8 cellular contexts compared by ENCODE assay signal in genomic region chr9:137590123-137590468, GRCh38. TPM values are rescaled to one million over a fixed set of nuclear protein-coding genes. Genes with fewer than 3 reads are reported as not detected.
A peak's percentile ranks its signal among the peaks of the same experiment; 100 is the strongest.
DNase-seq lines count a peak whose midpoint lies in the region; ATAC-seq, FAIRE-seq and TF ChIP-seq lines count a peak whose summit lies in the region.

No MANE protein-coding gene starts in this region.

- no peak for TF ChIP-seq POLR2A in HepG2 (IDR thresholded peaks at IDR 0.05; ENCODE audit: insufficient read depth in 1 of 2, low read depth in 2 of 2, low read length in 2 of 2)

- H3K36me3 ChIP-seq in HepG2 (replicated peaks in 1 of 2; ENCODE audit: control insufficient read depth in 1 of 2, insufficient read depth in 2 of 2, low read length in 2 of 2): peaks cover 16 to 32% of the 10 kb centered on the region in 2 experiments; a peak in 4 of 5 replicates

- H3K9me3 Mint-ChIP-seq in stimulated activated naive CD8-positive, alpha-beta T cell treated with anti-CD3 and anti-CD28 coated beads, Interleukin-15, amount 100 ng/mL, for 72 hours: no peaks in the 10 kb centered on the region

- TF ChIP-seq CTCF in HepG2 (CRISPR knock-in tag; IDR thresholded peaks at IDR 0.05): no peak

- intact Hi-C loops in HepG2 (cut with micrococcal nuclease; ENCODE audit: unreplicated experiment): no loop called here

- H2AFZ ChIP-seq in HepG2 (ENCODE audit: low read length): no peak overlapping the region

- peaks cover 41% of the 10 kb centered on the region for H3K4me1 Mint-ChIP-seq in stimulated activated naive CD8-positive, alpha-beta T cell treated with anti-CD3 and anti-CD28 coated beads, Interleukin-15, amount 100 ng/mL, for 72 hours
- peaks cover 11% of the 10 kb centered on the region for H3K4me1 Mint-ChIP-seq in T-helper 17 cell

- H3K4me1 ChIP-seq in HepG2 (ENCODE audit: insufficient read depth, low read length): peaks cover 46% of the 10 kb centered on the region

- in situ Hi-C loops in HepG2 (cut with HindIII; ENCODE audit: extremely low pct_ligation_motif_present, low pct_unique_long_range_greater_than_20kb): no loop called here

- no peaks in the 10 kb centered on the region for H4K20me1 ChIP-seq in HepG2 (ENCODE audit: insufficient read depth, low read length)

- H3K4me3 ChIP-seq in HepG2 (replicated peaks in 1 of 3; ENCODE audit: insufficient read depth in 1 of 3, low read depth in 2 of 3, low read length in 3 of 3): peak overlapping the region; percentile 74 to 90 (median 83); a peak in 4 of 6 replicates

- no peak overlapping the region for H3K4me3 Mint-ChIP-seq in stimulated activated naive CD8-positive, alpha-beta T cell treated with anti-CD3 and anti-CD28 coated beads, Interleukin-15, amount 100 ng/mL, for 72 hours
- peak overlapping the region; percentile 95 for H3K4me3 Mint-ChIP-seq in T-helper 17 cell

- H3K27me3 ChIP-seq in HepG2 (ENCODE audit: control insufficient read depth in 1 of 2, insufficient read depth in 2 of 2, low read length in 2 of 2): no peaks in the 10 kb centered on the region

- no peak for FAIRE-seq in HepG2 (lab: Jason Lieb, UNC)

- CTCF ChIA-PET in HepG2 (lab: Yijun Ruan, JAX; ENCODE audit: low intra/inter-chr PET ratio, low total read pairs): no interaction called here

- ATAC-seq in stimulated activated naive CD8-positive, alpha-beta T cell treated with anti-CD3 and anti-CD28 coated beads, Interleukin-15, amount 100 ng/mL, for 72 hours: peak; percentile 57
- ATAC-seq in stimulated activated naive CD8-positive, alpha-beta T cell treated with anti-CD3 and anti-CD28 coated beads, Interleukin-15, Interleukin-2, amounts not matched to agents 100 U/mL and 50 U/mL, for 24 hours: no peak
- no peak for ATAC-seq in T-helper 17 cell
- no peak for ATAC-seq in HepG2
- ATAC-seq in HG03108 (IDR thresholded peaks at IDR 0.05; ENCODE audit: unreplicated experiment): no peak
- ATAC-seq in HG02798 (IDR thresholded peaks at IDR 0.05; ENCODE audit: poor library complexity, unreplicated experiment): no peak
- ATAC-seq in GM21723 (IDR thresholded peaks at IDR 0.05; ENCODE audit: unreplicated experiment): no peak

- no TSS peak for BruUV-seq in HepG2 (replicated peaks; lab: Mats Ljungman, UMichigan)

- H3K27ac ChIP-seq in HepG2 (ENCODE audit: extremely low read length, insufficient read depth, low read length): no peak overlapping the region

- no peak for DNase-seq in stimulated activated naive CD8-positive, alpha-beta T cell treated with anti-CD3 and anti-CD28 coated beads, Interleukin-15, amount 100 ng/mL, for 72 hours
- no peak for DNase-seq in stimulated activated naive CD8-positive, alpha-beta T cell treated with anti-CD3 and anti-CD28 coated beads, Interleukin-15, Interleukin-2, amounts not matched to agents 100 U/mL and 50 U/mL, for 24 hours
- DNase-seq in T-helper 17 cell: no peak
- no peak for DNase-seq in HepG2 (ENCODE audit: low spot score)
- no peak for DNase-seq in ureter (ENCODE audit: low spot score)

- peak overlapping the region; percentile 82 for H3K9ac ChIP-seq in HepG2 (ENCODE audit: insufficient read depth, low read depth, low read length)

- TF ChIP-seq EP300 in HepG2 (IDR thresholded peaks at IDR 0.05; ENCODE audit: low read depth in 2 of 2, low read length in 2 of 2): no peak
- TF ChIP-seq EP300 in HepG2 (CRISPR knock-in tag; IDR thresholded peaks at IDR 0.05; ENCODE audit: borderline replicate concordance): no peak

- 0% methylated on average over 13 of the region's 61 CpGs for WGBS in HepG2 (ENCODE audit: low lambda C conversion rate)

- H3K79me2 ChIP-seq in HepG2 (ENCODE audit: insufficient read depth, low read length): peaks cover 19% of the 10 kb centered on the region

- peaks cover 2% of the 10 kb centered on the region for H3K36me3 Mint-ChIP-seq in T-helper 17 cell (ENCODE audit: low read depth)

- no peaks in the 10 kb centered on the region for H3K27me3 Mint-ChIP-seq in stimulated activated naive CD8-positive, alpha-beta T cell treated with anti-CD3 and anti-CD28 coated beads, Interleukin-15, amount 100 ng/mL, for 72 hours
- no peaks in the 10 kb centered on the region for H3K27me3 Mint-ChIP-seq in T-helper 17 cell

- POLR2A ChIA-PET in HepG2 (lab: Yijun Ruan, JAX): interaction anchor here (1.2 to 2.3 kb wide), 7 partner anchors 8 to 29 kb away, joined by 3 to 11 read pairs (median 5); partner anchors contain the start of genes ARRDC1, DPH7 and EHMT1

- no peak for TF ChIP-seq RAD21 in HepG2 (CRISPR knock-in tag; IDR thresholded peaks at IDR 0.05)

- no peak overlapping the region for H3K27ac Mint-ChIP-seq in stimulated activated naive CD8-positive, alpha-beta T cell treated with anti-CD3 and anti-CD28 coated beads, Interleukin-15, amount 100 ng/mL, for 72 hours
- peak overlapping the region; percentile 65 for H3K27ac Mint-ChIP-seq in T-helper 17 cell

- H3K4me2 ChIP-seq in HepG2 (ENCODE audit: low read depth, low read length): peak overlapping the region; percentile 87; the same call in 1 of the 2 replicates

- no peaks in the 10 kb centered on the region for H3K9me3 ChIP-seq in T-helper 17 cell (ENCODE audit: control insufficient read depth, low read length, poor library complexity, severe bottlenecking)
- no peaks in the 10 kb centered on the region for H3K9me3 ChIP-seq in HepG2 (ENCODE audit: low read length)

RNA-seq across cellular contexts. Expression of gene ZMYND19, which starts 0.2 kb away (rescaled TPM):
- total RNA-seq in T-helper 17 cell: 10 to 100 TPM; 12.1 to 18.2 TPM
- total RNA-seq in HepG2 (2016; rRNA removed; fragmentation: Illumina TruSeq; extraction: Trizol): 29.6 and 38.7 TPM in 2 replicates
- 103 and 108 TPM in 2 replicates for total RNA-seq in HepG2 (2016; cell fraction: cytosol; rRNA removed; fragmentation: Illumina TruSeq; extraction: Trizol; ENCODE audit: low read depth)
- 26.0 and 40.1 TPM in 2 replicates for total RNA-seq in HepG2 (2016; cell fraction: insoluble cytoplasmic fraction; rRNA removed; fragmentation: Illumina TruSeq; extraction: Trizol)
- 93.6 and 97.4 TPM in 2 replicates for total RNA-seq in HepG2 (2016; cell fraction: membrane; rRNA removed; fragmentation: Illumina TruSeq; extraction: Trizol)
- total RNA-seq in HepG2 (2016; cell fraction: nucleus; rRNA removed; fragmentation: Illumina TruSeq; extraction: Trizol): 26.3 and 30.8 TPM in 2 replicates
- 21.3 and 21.8 TPM in 2 replicates for polyA plus RNA-seq in HepG2 (2011; rRNA removed)
- 19.1 and 23.2 TPM in 2 replicates for polyA plus RNA-seq in HepG2 (2011; cell fraction: cytosol; rRNA removed)
- polyA plus RNA-seq in HepG2 (2011; cell fraction: nucleus; rRNA removed): 46.9 and 49.7 TPM in 2 replicates
- polyA plus RNA-seq in HepG2 (2012): 16.9 and 18.6 TPM in 2 replicates
- polyA plus RNA-seq in HepG2 (2016; cell fraction: cytosol; fragmentation: Illumina TruSeq; extraction: Trizol; ENCODE audit: low read depth): 80.6 TPM in 2 replicates
- 32.1 and 34.5 TPM in 2 replicates for polyA plus RNA-seq in HepG2 (2016; cell fraction: insoluble cytoplasmic fraction; fragmentation: Illumina TruSeq; extraction: Trizol; ENCODE audit: low read depth)
- 89.7 and 93.0 TPM in 2 replicates for polyA plus RNA-seq in HepG2 (2016; cell fraction: membrane; fragmentation: Illumina TruSeq; extraction: Trizol; ENCODE audit: low read depth)
- 60.9 and 67.4 TPM in 2 replicates for polyA plus RNA-seq in HepG2 (2016; cell fraction: nucleus; fragmentation: Illumina TruSeq; extraction: Trizol; ENCODE audit: insufficient read depth, low read depth)
- polyA minus RNA-seq in HepG2 (2011; rRNA and poly(A)+ RNA removed; ENCODE audit: low replicate concordance): 9.8 and 59.1 TPM in 2 replicates
- 6.4 and 6.5 TPM in 2 replicates for polyA minus RNA-seq in HepG2 (2011; cell fraction: cytosol; rRNA and poly(A)+ RNA removed)
- 13.0 and 13.1 TPM in 2 replicates for polyA minus RNA-seq in HepG2 (2011; cell fraction: nucleus; rRNA and poly(A)+ RNA removed)
- 26.3 TPM for total RNA-seq in ureter

RNA-seq across cellular contexts. Expression of gene DPH7, which starts 11.4 kb away (rescaled TPM):
- total RNA-seq in T-helper 17 cell (10 to 100 TPM; 46.1 to 52.0 TPM), HepG2 (2016; rRNA removed; fragmentation: Illumina TruSeq; extraction: Trizol) (22.6 and 31.6 TPM in 2 replicates), ureter (43.4 TPM)
- 23.7 and 28.0 TPM in 2 replicates for total RNA-seq in HepG2 (2016; cell fraction: cytosol; rRNA removed; fragmentation: Illumina TruSeq; extraction: Trizol; ENCODE audit: low read depth)
- 21.4 and 31.8 TPM in 2 replicates for total RNA-seq in HepG2 (2016; cell fraction: insoluble cytoplasmic fraction; rRNA removed; fragmentation: Illumina TruSeq; extraction: Trizol)
- 27.7 and 31.4 TPM in 2 replicates for total RNA-seq in HepG2 (2016; cell fraction: membrane; rRNA removed; fragmentation: Illumina TruSeq; extraction: Trizol)
- 34.5 and 40.2 TPM in 2 replicates for total RNA-seq in HepG2 (2016; cell fraction: nucleus; rRNA removed; fragmentation: Illumina TruSeq; extraction: Trizol)
- 27.6 and 36.9 TPM in 2 replicates for polyA plus RNA-seq in HepG2 (2011; rRNA removed)
- 15.3 and 20.0 TPM in 2 replicates for polyA plus RNA-seq in HepG2 (2011; cell fraction: cytosol; rRNA removed)
- 128 and 151 TPM in 2 replicates for polyA plus RNA-seq in HepG2 (2011; cell fraction: nucleus; rRNA removed)
- 15.1 and 23.7 TPM in 2 replicates for polyA plus RNA-seq in HepG2 (2012)
- polyA plus RNA-seq in HepG2 (2016; cell fraction: cytosol; fragmentation: Illumina TruSeq; extraction: Trizol; ENCODE audit: low read depth): 12.4 and 19.6 TPM in 2 replicates
- polyA plus RNA-seq in HepG2 (2016; cell fraction: insoluble cytoplasmic fraction; fragmentation: Illumina TruSeq; extraction: Trizol; ENCODE audit: low read depth): 16.4 and 19.1 TPM in 2 replicates
- polyA plus RNA-seq in HepG2 (2016; cell fraction: membrane; fragmentation: Illumina TruSeq; extraction: Trizol; ENCODE audit: low read depth): 18.6 and 24.9 TPM in 2 replicates
- polyA plus RNA-seq in HepG2 (2016; cell fraction: nucleus; fragmentation: Illumina TruSeq; extraction: Trizol; ENCODE audit: insufficient read depth, low read depth): 78.6 and 82.4 TPM in 2 replicates
- 13.7 and 46.0 TPM in 2 replicates for polyA minus RNA-seq in HepG2 (2011; rRNA and poly(A)+ RNA removed; ENCODE audit: low replicate concordance)
- polyA minus RNA-seq in HepG2 (2011; cell fraction: cytosol; rRNA and poly(A)+ RNA removed): 4.0 and 7.5 TPM in 2 replicates
- 27.8 and 33.3 TPM in 2 replicates for polyA minus RNA-seq in HepG2 (2011; cell fraction: nucleus; rRNA and poly(A)+ RNA removed)

RNA-seq across cellular contexts. Expression of gene ARRDC1, which starts 15.4 kb away (rescaled TPM):
- total RNA-seq in T-helper 17 cell (10 to 100 TPM; 54.8 to 83.8 TPM), HepG2 (2016; rRNA removed; fragmentation: Illumina TruSeq; extraction: Trizol) (13.4 and 21.7 TPM in 2 replicates), ureter (118 TPM)
- 8.4 and 10.0 TPM in 2 replicates for total RNA-seq in HepG2 (2016; cell fraction: cytosol; rRNA removed; fragmentation: Illumina TruSeq; extraction: Trizol; ENCODE audit: low read depth)
- 12.6 and 23.4 TPM in 2 replicates for total RNA-seq in HepG2 (2016; cell fraction: insoluble cytoplasmic fraction; rRNA removed; fragmentation: Illumina TruSeq; extraction: Trizol)
- total RNA-seq in HepG2 (2016; cell fraction: membrane; rRNA removed; fragmentation: Illumina TruSeq; extraction: Trizol): 8.5 and 10.9 TPM in 2 replicates
- 14.0 and 15.0 TPM in 2 replicates for total RNA-seq in HepG2 (2016; cell fraction: nucleus; rRNA removed; fragmentation: Illumina TruSeq; extraction: Trizol)
- polyA plus RNA-seq in HepG2 (2011; rRNA removed): 44.4 and 50.9 TPM in 2 replicates
- polyA plus RNA-seq in HepG2 (2011; cell fraction: cytosol; rRNA removed): 23.8 and 38.3 TPM in 2 replicates
- 240 and 305 TPM in 2 replicates for polyA plus RNA-seq in HepG2 (2011; cell fraction: nucleus; rRNA removed)
- 16.2 and 19.0 TPM in 2 replicates for polyA plus RNA-seq in HepG2 (2012)
- polyA plus RNA-seq in HepG2 (2016; cell fraction: cytosol; fragmentation: Illumina TruSeq; extraction: Trizol; ENCODE audit: low read depth): 5.5 and 7.1 TPM in 2 replicates
- polyA plus RNA-seq in HepG2 (2016; cell fraction: insoluble cytoplasmic fraction; fragmentation: Illumina TruSeq; extraction: Trizol; ENCODE audit: low read depth): 13.7 and 16.1 TPM in 2 replicates
- 6.1 and 7.5 TPM in 2 replicates for polyA plus RNA-seq in HepG2 (2016; cell fraction: membrane; fragmentation: Illumina TruSeq; extraction: Trizol; ENCODE audit: low read depth)
- 53.7 and 57.4 TPM in 2 replicates for polyA plus RNA-seq in HepG2 (2016; cell fraction: nucleus; fragmentation: Illumina TruSeq; extraction: Trizol; ENCODE audit: insufficient read depth, low read depth)
- 48.5 and 187 TPM in 2 replicates for polyA minus RNA-seq in HepG2 (2011; rRNA and poly(A)+ RNA removed; ENCODE audit: low replicate concordance)
- 10.7 and 12.0 TPM in 2 replicates for polyA minus RNA-seq in HepG2 (2011; cell fraction: cytosol; rRNA and poly(A)+ RNA removed)
- polyA minus RNA-seq in HepG2 (2011; cell fraction: nucleus; rRNA and poly(A)+ RNA removed): 32.6 and 32.9 TPM in 2 replicates

RNA-seq across cellular contexts. Expression of gene EHMT1, which starts 28.7 kb away (rescaled TPM):
- total RNA-seq in T-helper 17 cell (100 to 1,000 TPM; 106 to 108 TPM), HepG2 (2016; rRNA removed; fragmentation: Illumina TruSeq; extraction: Trizol) (19.2 and 23.0 TPM in 2 replicates), ureter (126 TPM)
- total RNA-seq in HepG2 (2016; cell fraction: cytosol; rRNA removed; fragmentation: Illumina TruSeq; extraction: Trizol; ENCODE audit: low read depth): 32.6 and 34.0 TPM in 2 replicates
- total RNA-seq in HepG2 (2016; cell fraction: insoluble cytoplasmic fraction; rRNA removed; fragmentation: Illumina TruSeq; extraction: Trizol): 15.2 and 25.2 TPM in 2 replicates
- 17.9 and 21.2 TPM in 2 replicates for total RNA-seq in HepG2 (2016; cell fraction: membrane; rRNA removed; fragmentation: Illumina TruSeq; extraction: Trizol)
- 21.3 and 28.8 TPM in 2 replicates for total RNA-seq in HepG2 (2016; cell fraction: nucleus; rRNA removed; fragmentation: Illumina TruSeq; extraction: Trizol)
- polyA plus RNA-seq in HepG2 (2011; rRNA removed): 27.1 and 32.7 TPM in 2 replicates
- polyA plus RNA-seq in HepG2 (2011; cell fraction: cytosol; rRNA removed): 15.3 and 21.9 TPM in 2 replicates
- polyA plus RNA-seq in HepG2 (2011; cell fraction: nucleus; rRNA removed): 115 and 134 TPM in 2 replicates
- 23.7 and 24.3 TPM in 2 replicates for polyA plus RNA-seq in HepG2 (2012)
- 2.4 TPM in 2 replicates for polyA plus RNA-seq in HepG2 (2016; cell fraction: cytosol; fragmentation: Illumina TruSeq; extraction: Trizol; ENCODE audit: low read depth)
- polyA plus RNA-seq in HepG2 (2016; cell fraction: insoluble cytoplasmic fraction; fragmentation: Illumina TruSeq; extraction: Trizol; ENCODE audit: low read depth): 15.9 and 22.8 TPM in 2 replicates
- polyA plus RNA-seq in HepG2 (2016; cell fraction: membrane; fragmentation: Illumina TruSeq; extraction: Trizol; ENCODE audit: low read depth): 6.3 and 6.9 TPM in 2 replicates
- 70.5 and 71.6 TPM in 2 replicates for polyA plus RNA-seq in HepG2 (2016; cell fraction: nucleus; fragmentation: Illumina TruSeq; extraction: Trizol; ENCODE audit: insufficient read depth, low read depth)
- 74.8 and 208 TPM in 2 replicates for polyA minus RNA-seq in HepG2 (2011; rRNA and poly(A)+ RNA removed; ENCODE audit: low replicate concordance)
- polyA minus RNA-seq in HepG2 (2011; cell fraction: cytosol; rRNA and poly(A)+ RNA removed): 20.1 and 23.4 TPM in 2 replicates
- polyA minus RNA-seq in HepG2 (2011; cell fraction: nucleus; rRNA and poly(A)+ RNA removed): 41.9 and 46.2 TPM in 2 replicates

RNA-seq across cellular contexts. Expression of gene MRPL41, which starts 38.4 kb away (rescaled TPM):
- total RNA-seq in T-helper 17 cell (10 to 100 TPM; 52.6 to 78.8 TPM), HepG2 (2016; rRNA removed; fragmentation: Illumina TruSeq; extraction: Trizol) (48.9 and 54.0 TPM in 2 replicates), ureter (38.2 TPM)
- 48.5 and 55.5 TPM in 2 replicates for total RNA-seq in HepG2 (2016; cell fraction: cytosol; rRNA removed; fragmentation: Illumina TruSeq; extraction: Trizol; ENCODE audit: low read depth)
- total RNA-seq in HepG2 (2016; cell fraction: insoluble cytoplasmic fraction; rRNA removed; fragmentation: Illumina TruSeq; extraction: Trizol): 53.0 and 54.1 TPM in 2 replicates
- total RNA-seq in HepG2 (2016; cell fraction: membrane; rRNA removed; fragmentation: Illumina TruSeq; extraction: Trizol): 49.2 and 61.1 TPM in 2 replicates
- total RNA-seq in HepG2 (2016; cell fraction: nucleus; rRNA removed; fragmentation: Illumina TruSeq; extraction: Trizol): 19.0 and 19.6 TPM in 2 replicates
- 20.9 and 23.4 TPM in 2 replicates for polyA plus RNA-seq in HepG2 (2011; rRNA removed)
- polyA plus RNA-seq in HepG2 (2011; cell fraction: cytosol; rRNA removed): 18.5 and 46.9 TPM in 2 replicates
- 23.0 and 28.2 TPM in 2 replicates for polyA plus RNA-seq in HepG2 (2011; cell fraction: nucleus; rRNA removed)
- polyA plus RNA-seq in HepG2 (2012): 15.6 and 26.9 TPM in 2 replicates
- 54.8 and 61.0 TPM in 2 replicates for polyA plus RNA-seq in HepG2 (2016; cell fraction: cytosol; fragmentation: Illumina TruSeq; extraction: Trizol; ENCODE audit: low read depth)
- polyA plus RNA-seq in HepG2 (2016; cell fraction: insoluble cytoplasmic fraction; fragmentation: Illumina TruSeq; extraction: Trizol; ENCODE audit: low read depth): 43.5 and 50.2 TPM in 2 replicates
- polyA plus RNA-seq in HepG2 (2016; cell fraction: membrane; fragmentation: Illumina TruSeq; extraction: Trizol; ENCODE audit: low read depth): 42.3 and 46.2 TPM in 2 replicates
- 35.6 and 38.1 TPM in 2 replicates for polyA plus RNA-seq in HepG2 (2016; cell fraction: nucleus; fragmentation: Illumina TruSeq; extraction: Trizol; ENCODE audit: insufficient read depth, low read depth)
- polyA minus RNA-seq in HepG2 (2011; rRNA and poly(A)+ RNA removed; ENCODE audit: low replicate concordance): 6.4 and 7.1 TPM in 2 replicates
- polyA minus RNA-seq in HepG2 (2011; cell fraction: cytosol; rRNA and poly(A)+ RNA removed): 8.6 and 11.1 TPM in 2 replicates
- 2.1 and 2.2 TPM in 2 replicates for polyA minus RNA-seq in HepG2 (2011; cell fraction: nucleus; rRNA and poly(A)+ RNA removed)
